ENCODE assay signal across 8 cellular contexts in genomic region chr16:81480856-81481821, GRCh38. TPM values are rescaled to one million over a fixed set of nuclear protein-coding genes. Genes with fewer than 3 reads are reported as not detected.
A peak's percentile ranks its signal among the peaks of the same experiment; 100 is the strongest.
DNase-seq lines count a peak whose midpoint lies in the region; ATAC-seq and TF ChIP-seq lines count a peak whose summit lies in the region.

No MANE protein-coding gene starts in this region.

- H2BK15ac ChIP-seq in neuronal stem cell (ENCODE audit: low read length) = no peak overlapping the region

- no peak overlapping the region for H4K8ac ChIP-seq in neuronal stem cell (ENCODE audit: low read depth, low read length)

- H2AK5ac ChIP-seq in neuronal stem cell (ENCODE audit: low read depth, low read length) = no peak overlapping the region

- WGBS in neuronal stem cell (ENCODE audit: extremely low coverage in 2 of 2, insufficient read length in 2 of 2, insufficient replicate concordance in 1 of 2), 2 donors = no CpG with 5 or more reads among the region's 18 CpGs

- H3K4ac ChIP-seq in neuronal stem cell (ENCODE audit: low read length) = no peak overlapping the region

- H3K14ac ChIP-seq in neuronal stem cell (ENCODE audit: low read length) = no peak overlapping the region

- no peak for TF ChIP-seq CTCF in AG10803 (conservative IDR thresholded peaks at IDR 0.05; ENCODE audit: low read length)
- no peak for TF ChIP-seq CTCF in dorsolateral prefrontal cortex (IDR thresholded peaks at IDR 0.05 in 54 of 56, conservative IDR thresholded peaks at IDR 0.05 in 2 of 56; ENCODE audit: low read depth in 1 of 56, partially characterized antibody in 56 of 56)

- no peak overlapping the region for H3K4me2 ChIP-seq in neuronal stem cell (ENCODE audit: insufficient read depth, low read length, poor library complexity, severe bottlenecking)

- H3K9me3 ChIP-seq in neuronal stem cell (replicated peaks in 1 of 2; ENCODE audit: control insufficient read depth in 2 of 2, insufficient read depth in 1 of 2, low read depth in 1 of 2, low read length in 2 of 2) = peaks cover 0 to 3% of the 10 kb centered on the region in 2 donors

- no peak overlapping the region for H4K91ac ChIP-seq in neuronal stem cell (ENCODE audit: low read depth, low read length, poor library complexity)

- no peak overlapping the region for H2AFZ ChIP-seq in neuronal stem cell (ENCODE audit: low read length)

- peaks cover 12% of the 10 kb centered on the region for H3K79me1 ChIP-seq in neuronal stem cell (ENCODE audit: low read depth, low read length)

- H3K27me3 ChIP-seq in dorsolateral prefrontal cortex (no peaks in the 10 kb centered on the region), neuronal stem cell (ENCODE audit: control insufficient read depth in 3 of 3, insufficient read depth in 3 of 3, low read depth in 1 of 3, low read length in 3 of 3) (no peaks in the 10 kb centered on the region)

- no peak overlapping the region for H2BK12ac ChIP-seq in neuronal stem cell (ENCODE audit: low read length)

- H2BK5ac ChIP-seq in neuronal stem cell (ENCODE audit: low read length) = no peak overlapping the region

- peak overlapping the region in 35 of 59 donors; percentile 7 to 72 (median 48) for H3K27ac ChIP-seq in dorsolateral prefrontal cortex
- H3K27ac ChIP-seq in neuronal stem cell (replicated peaks; ENCODE audit: low read length) = no peak overlapping the region

- DNase-seq in AG10803 (ENCODE audit: low read depth) = peak; percentile 50
- peak; percentile 42 for DNase-seq in NCI-H146 treated with DMSO at 0.1 percent for 48 hours (lab: John Stamatoyannopoulos, UW; ENCODE audit: unreplicated experiment)
- DNase-seq in dorsolateral prefrontal cortex = peak in 1 of 10 donors; percentile 47
- no peak for DNase-seq in neuronal stem cell (ENCODE audit: low spot score)
- no peak for DNase-seq in activated naive CD4-positive, alpha-beta T cell treated with anti-CD3 and anti-CD28 coated beads, Interleukin-2, amount 50 U/mL, for 16 hours
- no peak for DNase-seq in mesenteric fat pad (ENCODE audit: low spot score)

- no peak overlapping the region for H3K23ac ChIP-seq in neuronal stem cell (ENCODE audit: low read depth, low read length, poor library complexity)

- no peak overlapping the region for H2BK120ac ChIP-seq in neuronal stem cell (ENCODE audit: low read depth, low read length)

- peak overlapping the region; percentile 67 for H3K18ac ChIP-seq in neuronal stem cell (ENCODE audit: low read length)

- H3K4me3 ChIP-seq in AG10803 (ENCODE audit: low read length) (no peak overlapping the region), dorsolateral prefrontal cortex (no peak overlapping the region), neuronal stem cell (ENCODE audit: low read length in 2 of 2) (peak overlapping the region in 1 of 2 donors; percentile 1)

- intact Hi-C loops in dorsolateral prefrontal cortex (cut with DNase I) = no loop called here

- H3K4me1 ChIP-seq in neuronal stem cell (ENCODE audit: control insufficient read depth in 2 of 2, insufficient read depth in 1 of 2, low read depth in 1 of 2, low read length in 2 of 2) = peaks cover 2 to 14% of the 10 kb centered on the region in 2 donors

- ATAC-seq in GM18508 (IDR thresholded peaks at IDR 0.05; ENCODE audit: insufficient read depth, unreplicated experiment) (peak; percentile 81), HG02763 (IDR thresholded peaks at IDR 0.05; ENCODE audit: unreplicated experiment) (peak; percentile 82)

- peaks cover 3 to 7% of the 10 kb centered on the region in 2 donors for H3K36me3 ChIP-seq in neuronal stem cell (replicated peaks in 1 of 2; ENCODE audit: control insufficient read depth in 2 of 2, insufficient read depth in 2 of 2, low read length in 2 of 2)

- H3K9ac ChIP-seq in neuronal stem cell (ENCODE audit: low read depth, low read length, poor library complexity) = no peak overlapping the region

RNA-seq across cellular contexts. Expression of gene CMIP, which starts 36.5 kb away (rescaled TPM):
- 100 to 1,000 TPM; 104 to 216 (median 159) TPM for total RNA-seq in dorsolateral prefrontal cortex
- 29.4 TPM for polyA plus RNA-seq in neuronal stem cell (2013, experiment 1 of 2)
- polyA plus RNA-seq in neuronal stem cell (2013, experiment 2 of 2) = 31.2 TPM
- total RNA-seq in mesenteric fat pad = 68.4 TPM

Comparison
In these comparisons a context has a peak if more than half of its experiments do, and no peak if none do; other contexts are left out.
1. DNase-seq: peak in AG10803 (single experiment) and NCI-H146 treated with DMSO at 0.1 percent for 48 hours (single experiment); none in neuronal stem cell (single experiment), activated naive CD4-positive, alpha-beta T cell treated with anti-CD3 and anti-CD28 coated beads, Interleukin-2, amount 50 U/mL, for 16 hours (single experiment) and mesenteric fat pad (single experiment).